8 cellular contexts compared by ENCODE assay signal in the genomic region with DNA sequence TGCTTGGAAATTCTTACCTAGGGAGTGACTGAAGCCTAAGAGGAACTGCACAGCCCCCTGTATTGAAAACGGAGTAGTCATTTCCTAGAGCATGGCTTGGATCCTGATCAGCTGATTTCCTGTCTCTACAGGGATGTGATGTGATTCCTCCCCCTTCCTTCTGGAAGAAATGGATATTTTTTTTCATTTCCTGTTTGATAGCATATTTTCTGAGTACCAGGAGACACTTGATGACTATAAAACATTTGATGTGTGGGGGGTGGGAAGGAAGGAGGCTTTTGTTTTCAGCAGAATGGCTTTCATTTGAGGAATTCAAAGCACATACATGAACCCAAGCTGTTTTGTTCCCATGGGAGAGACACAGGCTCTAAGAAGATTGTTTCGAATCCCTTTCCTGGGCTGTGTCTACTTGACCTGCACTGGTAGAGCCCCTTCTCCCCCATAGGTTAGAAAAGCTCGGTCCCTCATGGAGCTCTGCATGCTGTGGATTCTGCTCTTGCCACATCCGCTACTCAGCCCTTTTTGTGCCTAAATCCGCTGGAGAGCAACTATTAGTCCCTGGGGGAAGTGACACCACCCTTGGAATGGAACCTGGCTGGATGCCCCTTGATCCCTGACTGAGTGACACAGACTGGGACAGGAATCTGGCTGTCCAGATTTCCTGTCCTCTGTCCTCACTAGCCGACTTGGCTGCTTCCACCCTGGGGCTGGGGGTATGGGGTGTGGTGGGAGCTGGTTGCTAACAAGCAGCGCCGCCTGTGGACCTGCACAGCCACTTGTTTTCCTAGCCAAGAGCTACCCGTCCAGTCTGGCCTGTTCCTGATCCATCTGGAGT.
DNase-seq lines count a peak whose midpoint lies in the region; ATAC-seq and TF ChIP-seq lines count a peak whose summit lies in the region.

No MANE protein-coding gene starts in this region.

- no peaks in the 10 kb centered on the region for H3K27me3 ChIP-seq in left lung
- H3K27me3 ChIP-seq in thyroid gland: no peaks in the 10 kb centered on the region

- peak; percentile 100 for DNase-seq in NCI-H2107 (lab: John Stamatoyannopoulos, UW)
- DNase-seq in NCI-H2107 treated with DMSO at 0.1 percent for 48 hours (lab: John Stamatoyannopoulos, UW; ENCODE audit: unreplicated experiment): no peak
- peak in 36 of 61 donors; percentile 2 to 68 (median 26) for DNase-seq in caudate nucleus (lab: John Stamatoyannopoulos, UW)
- peak; percentile 79 to 82 for DNase-seq in left lung
- peak; percentile 94 to 95 for DNase-seq in thyroid gland
- no peak for DNase-seq in HEK293T (ENCODE audit: extremely low spot score)
- DNase-seq in stimulated activated CD4-positive, alpha-beta T cell treated with anti-CD3 and anti-CD28 coated beads, Interleukin-12 subunit alpha, Interleukin-12 subunit beta, amount 100 ng/mL, for 4 hours: no peak
- DNase-seq in OCI-M2 (lab: John Stamatoyannopoulos, UW; ENCODE audit: unreplicated experiment): no peak

- no peaks in the 10 kb centered on the region for H3K9me3 ChIP-seq in left lung
- H3K9me3 ChIP-seq in thyroid gland: no peaks in the 10 kb centered on the region

- peak in 1 of 2 donors; percentile 35 for TF ChIP-seq POLR2A in thyroid gland (IDR thresholded peaks at IDR 0.05)

- peak; percentile 80 for ATAC-seq in left lung

- intact Hi-C loops in left lung (cut with DNase I): no loop called here
- intact Hi-C loops in thyroid gland (cut with DNase I): no loop called here

- POLR2A ChIA-PET in HEK293T (lab: Yijun Ruan, JAX): interaction anchor here (0.9 to 2.0 kb wide), 3 partner anchors 22 to 136 kb away, joined by 3 to 12 read pairs (median 6); no protein-coding TSS in a partner anchor

- no peak overlapping the region for H3K4me3 ChIP-seq in left lung
- no peak overlapping the region for H3K4me3 ChIP-seq in thyroid gland (replicated peaks in 1 of 3)

- TF ChIP-seq CTCF in left lung (IDR thresholded peaks at IDR 0.05): peak in 1 of 2 donors; percentile 27
- peak in 4 of 6 experiments; percentile 38 to 46 (median 41) for TF ChIP-seq CTCF in thyroid gland (IDR thresholded peaks at IDR 0.05)

- CTCF ChIA-PET in HEK293T (lab: Yijun Ruan, JAX): interaction anchor here (0.6 to 2.9 kb wide), 16 partner anchors 10 to 839 kb away, joined by 3 to 8 read pairs (median 3); no protein-coding TSS in a partner anchor

- 32 to 34% methylated on average over 9 of the region's 9 CpGs for WGBS in thyroid gland, 2 donors

- H3K27ac ChIP-seq in caudate nucleus (ENCODE audit: low read depth, low read length) (peak overlapping the region; percentile 80), left lung (peak overlapping the region; percentile 79 to 86), thyroid gland (peak overlapping the region; percentile 90 to 96 (median 91))

- H3K4me1 ChIP-seq in left lung: peaks cover 38 to 72% of the 10 kb centered on the region in 2 donors
- H3K4me1 ChIP-seq in thyroid gland: peaks cover 48 to 96% of the 10 kb centered on the region in 2 donors

- no peaks in the 10 kb centered on the region for H3K36me3 ChIP-seq in left lung
- no peaks in the 10 kb centered on the region for H3K36me3 ChIP-seq in thyroid gland

TF ChIP-seq in HEK293T, 16 proteins besides CTCF, POLR2A, EP300 and RAD21:
- TF ChIP-seq BHLHE40 (IDR thresholded peaks at IDR 0.05; ENCODE audit: borderline replicate concordance): no peak
- no peak for TF ChIP-seq SP1 (IDR thresholded peaks at IDR 0.05)

Comparison
In these comparisons a context has a peak if more than half of its experiments do, and no peak if none do; other contexts are left out.
1. DNase-seq: peak in NCI-H2107 (single experiment), caudate nucleus (36 of 61), left lung (2 of 2) and thyroid gland (2 of 2); none in NCI-H2107 treated with DMSO at 0.1 percent for 48 hours (single experiment), HEK293T (single experiment), stimulated activated CD4-positive, alpha-beta T cell treated with anti-CD3 and anti-CD28 coated beads, Interleukin-12 subunit alpha, Interleukin-12 subunit beta, amount 100 ng/mL, for 4 hours (single experiment) and OCI-M2 (single experiment).
2. Peak in every context shown above with its lines, with median percentiles within 50 percentile points of each other: H3K27ac ChIP-seq.